ENCODE assay signal across 23 cellular contexts in genomic region chr20:49560646-49561045, GRCh38. TPM values are rescaled to one million over a fixed set of nuclear protein-coding genes. Genes with fewer than 3 reads are reported as not detected.
DNase-seq lines count a peak whose midpoint lies in the region; TF ChIP-seq lines count a peak whose summit lies in the region.
"Had no signal": no experiment of that assay in that cellular context is flagged by ENCODE, and none has a peak within 500 bp of the region (broad histone marks: within the 10 kb centered on the region; RNA-seq: fewer than 3 reads in every experiment).

No MANE protein-coding gene starts in this region.

- H3K4me3 ChIP-seq in HEK293 (ENCODE audit: low read depth, low read length) (no peak overlapping the region), endodermal cell (ENCODE audit: low read length) (no peak overlapping the region), prostate gland (no peak overlapping the region)
- H3K4me3 ChIP-seq: body of pancreas, spleen had no signal

- POLR2A ChIA-PET in HEK293 (lab: Yijun Ruan, JAX): no interaction called here

- H3K9me3 ChIP-seq in HEK293 (ENCODE audit: control insufficient read depth, insufficient read depth, low read depth, low read length) (no peaks in the 10 kb centered on the region), endodermal cell (ENCODE audit: control insufficient read depth, low read length) (peaks cover 3% of the 10 kb centered on the region), prostate gland (no peaks in the 10 kb centered on the region)
- H3K9me3 ChIP-seq: body of pancreas had no signal

- CTCF ChIA-PET in HEK293 (lab: Yijun Ruan, JAX): interaction anchor here (0.6 kb wide), 2 partner anchors 63 to 72 kb away, joined by 3 read pairs; no protein-coding TSS in a partner anchor

- H3K27me3 ChIP-seq in endodermal cell (ENCODE audit: control insufficient read depth, insufficient read depth, low read length, poor library complexity, severe bottlenecking) (no peaks in the 10 kb centered on the region), prostate gland (replicated peaks; ENCODE audit: insufficient read depth) (no peaks in the 10 kb centered on the region)
- H3K27me3 ChIP-seq: body of pancreas had no signal

- H3K27ac Mint-ChIP-seq in CD14-positive monocyte (no peak overlapping the region), endodermal cell (no peak overlapping the region), osteocyte (ENCODE audit: unreplicated experiment) (no peak overlapping the region)
- H3K27ac Mint-ChIP-seq: activated CD4-positive, alpha-beta T cell treated with anti-CD3 and anti-CD28 coated beads, Interleukin-2, amount 10 ng/mL, durations not matched to agents 7 days and 5 days; activated naive CD4-positive, alpha-beta T cell treated with anti-CD3 and anti-CD28 coated beads for 36 hours; memory B cell; progenitor cell of endocrine pancreas had no signal

- WGBS in endodermal cell (ENCODE audit: insufficient coverage in 1 of 2, insufficient read length in 1 of 2), 2 experiments: 90 to 91% methylated on average over 11 of the region's 11 CpGs
- 91% methylated on average over 11 of the region's 11 CpGs for WGBS in prostate gland

- DNase-seq in CD14-positive monocyte (ENCODE audit: low spot score): peak; percentile 40
- DNase-seq in endodermal cell: peak; percentile 39
- no peak for DNase-seq in prostate gland (ENCODE audit: low spot score)
- DNase-seq in MV-4-11 (lab: John Stamatoyannopoulos, UW): no peak
- DNase-seq in NCI-H2196 (lab: John Stamatoyannopoulos, UW; ENCODE audit: unreplicated experiment): no peak
- no peak for DNase-seq in occipital lobe (lab: John Stamatoyannopoulos, UW)
- DNase-seq in osteocyte (ENCODE audit: extremely low spot score, unreplicated experiment): no peak
- DNase-seq: activated CD4-positive, alpha-beta T cell treated with anti-CD3 and anti-CD28 coated beads, Interleukin-2, amount 10 ng/mL, durations not matched to agents 7 days and 5 days; activated naive CD4-positive, alpha-beta T cell treated with anti-CD3 and anti-CD28 coated beads for 36 hours; activated T-cell treated with anti-CD3 and anti-CD28 coated beads for 4 hours; body of pancreas; foreskin keratinocyte; kidney glomerular epithelial cell; NCI-H1092 treated with DMSO at 0.1 percent for 48 hours; NCI-H2081 treated with DMSO at 0.1 percent for 48 hours; NCI-H510A treated with DMSO at 0.1 percent for 48 hours; RPMI8226; spleen; SW 1271 had no signal

- H3K36me3 Mint-ChIP-seq in CD14-positive monocyte: no peaks in the 10 kb centered on the region
- peaks cover 6% of the 10 kb centered on the region for H3K36me3 Mint-ChIP-seq in endodermal cell (ENCODE audit: low read depth)
- peaks cover 16% of the 10 kb centered on the region for H3K36me3 Mint-ChIP-seq in osteocyte (ENCODE audit: unreplicated experiment)
- H3K36me3 Mint-ChIP-seq: memory B cell; natural killer cell treated with Interleukin-12 subunit alpha and Interleukin-12 subunit beta and Interleukin-15 and Interleukin-18, amount 100 ng/mL, for 72 hours had no signal

- no peak overlapping the region for H3K4me3 Mint-ChIP-seq in CD14-positive monocyte
- H3K4me3 Mint-ChIP-seq in endodermal cell: no peak overlapping the region
- no peak overlapping the region for H3K4me3 Mint-ChIP-seq in osteocyte (ENCODE audit: unreplicated experiment)
- H3K4me3 Mint-ChIP-seq: activated CD4-positive, alpha-beta T cell treated with anti-CD3 and anti-CD28 coated beads, Interleukin-2, amount 10 ng/mL, durations not matched to agents 7 days and 5 days; activated naive CD4-positive, alpha-beta T cell treated with anti-CD3 and anti-CD28 coated beads for 36 hours; memory B cell; natural killer cell treated with Interleukin-12 subunit alpha and Interleukin-12 subunit beta and Interleukin-15 and Interleukin-18, amount 100 ng/mL, for 72 hours had no signal

- no peaks in the 10 kb centered on the region for H3K36me3 ChIP-seq in HEK293 (ENCODE audit: control insufficient read depth in 2 of 2, insufficient read depth in 1 of 2, low read length in 2 of 2)
- no peaks in the 10 kb centered on the region for H3K36me3 ChIP-seq in endodermal cell (ENCODE audit: control insufficient read depth, insufficient read depth, low read length)
- H3K36me3 ChIP-seq in prostate gland: no peaks in the 10 kb centered on the region
- H3K36me3 ChIP-seq: spleen had no signal

- H3K4me1 ChIP-seq in HEK293 (ENCODE audit: control insufficient read depth, insufficient read depth, low read length): no peaks in the 10 kb centered on the region
- H3K4me1 ChIP-seq in endodermal cell (ENCODE audit: control insufficient read depth, insufficient read depth, low read length): no peaks in the 10 kb centered on the region
- no peaks in the 10 kb centered on the region for H3K4me1 ChIP-seq in prostate gland (replicated peaks)
- H3K4me1 ChIP-seq: body of pancreas, foreskin keratinocyte had no signal

- peaks cover 23 to 40% (median 34%) of the 10 kb centered on the region in 3 donors for H3K27me3 Mint-ChIP-seq in CD14-positive monocyte (ENCODE audit: low read depth in 3 of 3)
- no peaks in the 10 kb centered on the region for H3K27me3 Mint-ChIP-seq in endodermal cell (ENCODE audit: insufficient read depth)
- peaks cover 2% of the 10 kb centered on the region for H3K27me3 Mint-ChIP-seq in osteocyte (ENCODE audit: unreplicated experiment)
- H3K27me3 Mint-ChIP-seq: progenitor cell of endocrine pancreas had no signal

- intact Hi-C loops in CD14-positive monocyte (cut with micrococcal nuclease): no loop called here
- intact Hi-C loops in prostate gland (cut with DNase I): no loop called here

- TF ChIP-seq CTCF in CD14-positive monocyte (IDR thresholded peaks at IDR 0.05) (no peak), HEK293 (tag by site-specific recombination; IDR thresholded peaks at IDR 0.05) (no peak), endodermal cell (conservative IDR thresholded peaks at IDR 0.05) (no peak), prostate gland (IDR thresholded peaks at IDR 0.05) (no peak), osteocyte (IDR thresholded peaks at IDR 0.05) (no peak)

- no peak for TF ChIP-seq POLR2A in prostate gland (IDR thresholded peaks at IDR 0.05)

- H3K4me1 Mint-ChIP-seq in CD14-positive monocyte: no peaks in the 10 kb centered on the region
- peaks cover 6% of the 10 kb centered on the region for H3K4me1 Mint-ChIP-seq in endodermal cell
- H3K4me1 Mint-ChIP-seq in osteocyte (ENCODE audit: unreplicated experiment): peaks cover 87% of the 10 kb centered on the region
- H3K4me1 Mint-ChIP-seq: memory B cell had no signal

- H3K27ac ChIP-seq in HEK293 (ENCODE audit: extremely low read depth, low read depth, low read length) (no peak overlapping the region), endodermal cell (ENCODE audit: low read depth, low read length) (no peak overlapping the region), prostate gland (peak overlapping the region; percentile 77 to 78)
- H3K27ac ChIP-seq: body of pancreas, foreskin keratinocyte, spleen had no signal

- no peak overlapping the region for H3K9ac ChIP-seq in endodermal cell (ENCODE audit: extremely low read depth, low read length, poor library complexity, severe bottlenecking)

- H3K9me3 Mint-ChIP-seq in CD14-positive monocyte: peaks cover 2 to 9% (median 6%) of the 10 kb centered on the region in 7 donors
- peaks cover 2% of the 10 kb centered on the region for H3K9me3 Mint-ChIP-seq in endodermal cell
- no peaks in the 10 kb centered on the region for H3K9me3 Mint-ChIP-seq in osteocyte (ENCODE audit: unreplicated experiment)
- H3K9me3 Mint-ChIP-seq: activated naive CD4-positive, alpha-beta T cell treated with anti-CD3 and anti-CD28 coated beads for 36 hours; natural killer cell treated with Interleukin-12 subunit alpha and Interleukin-12 subunit beta and Interleukin-15 and Interleukin-18, amount 100 ng/mL, for 72 hours had no signal

TF ChIP-seq in HEK293, 187 proteins besides CTCF, POLR2A, EP300 and RAD21 (continues in another document):
- TF ChIP-seq ZNF202 (tag by site-specific recombination; IDR thresholded peaks at IDR 0.05; ENCODE audit: borderline replicate concordance): no peak
- TF ChIP-seq KLF9 (tag by site-specific recombination; IDR thresholded peaks at IDR 0.05; ENCODE audit: low read depth): no peak
- TF ChIP-seq ZNF518A (tag by site-specific recombination; conservative IDR thresholded peaks at IDR 0.05; ENCODE audit: low read depth): no peak
- TF ChIP-seq ZNF623 (tag by site-specific recombination; IDR thresholded peaks at IDR 0.05): peak; percentile 98

RNA-seq across cellular contexts. Expression of gene PTGIS, which starts 7.3 kb away (rescaled TPM):
- polyA plus RNA-seq in CD14-positive monocyte: not detected
- total RNA-seq in endodermal cell (10 to 100 TPM; 14.1 to 20.9 TPM), prostate gland (10 to 100 TPM; 12.9 to 34.6 TPM), occipital lobe (10.8 TPM), osteocyte (67.6 and 72.1 TPM in 2 replicates)
- polyA plus RNA-seq in endodermal cell (2013, experiment 1 of 2): 18.7 TPM
- 15.7 TPM for polyA plus RNA-seq in endodermal cell (2013, experiment 2 of 2)
- total RNA-seq: activated naive CD4-positive, alpha-beta T cell treated with anti-CD3 and anti-CD28 coated beads for 36 hours; foreskin keratinocyte had no signal
- polyA plus RNA-seq: foreskin keratinocyte had no signal

Comparison
In these comparisons a context has a peak if more than half of its experiments do, and no peak if none do; other contexts are left out.
1. DNase-seq: peak in CD14-positive monocyte (single experiment) and endodermal cell (single experiment); none in prostate gland (single experiment), MV-4-11 (single experiment), NCI-H2196 (single experiment), occipital lobe (single experiment) and osteocyte (single experiment).
2. H3K27ac ChIP-seq: peak in prostate gland (2 of 2); none in HEK293 (single experiment) and endodermal cell (single experiment).